Comparison of ENCODE assay signal across 8 cellular contexts in the genomic region with DNA sequence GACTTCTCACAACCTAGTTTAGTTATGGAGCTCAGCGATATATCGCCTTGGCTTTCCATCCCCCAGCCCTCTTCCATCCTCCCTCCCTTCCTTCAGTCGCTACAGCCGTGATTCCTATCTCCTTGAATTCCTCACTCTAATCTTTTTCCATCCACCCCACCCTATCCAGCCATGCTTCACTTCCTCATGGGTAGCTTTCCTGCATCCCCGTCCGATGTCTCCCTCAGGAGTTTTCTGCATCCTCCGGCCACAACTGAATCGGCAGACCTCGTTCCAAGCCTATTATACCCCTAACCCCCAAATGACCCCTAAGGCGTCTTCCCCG. TPM values are rescaled to one million over a fixed set of nuclear protein-coding genes. Genes with fewer than 3 reads are reported as not detected.
DNase-seq lines count a peak whose midpoint lies in the region; ATAC-seq and TF ChIP-seq lines count a peak whose summit lies in the region.

No MANE protein-coding gene starts in this region.

- H3K27ac ChIP-seq in Karpas-422 (ENCODE audit: low read length) (peak overlapping the region; percentile 53), colonic mucosa (peak overlapping the region; percentile 76), muscle layer of colon (ENCODE audit: low read depth, low read length) (peak overlapping the region; percentile 71)

- TF ChIP-seq CTCF in colonic mucosa (IDR thresholded peaks at IDR 0.05) (no peak), GM13976 (IDR thresholded peaks at IDR 0.05; ENCODE audit: borderline replicate concordance, control extremely low read depth, extremely low read depth, insufficient read depth, missing control alignments) (no peak)

- H3K4me1 ChIP-seq in Karpas-422 (ENCODE audit: low read length) = peaks cover 7% of the 10 kb centered on the region
- no peaks in the 10 kb centered on the region for H3K4me1 ChIP-seq in colonic mucosa
- H3K4me1 ChIP-seq in muscle layer of colon (ENCODE audit: insufficient read depth, low read length) = peaks cover 6% of the 10 kb centered on the region

- ATAC-seq in GM18870 (IDR thresholded peaks at IDR 0.05; ENCODE audit: unreplicated experiment) (peak; percentile 3), GM18520 (IDR thresholded peaks at IDR 0.05; ENCODE audit: unreplicated experiment) (no peak)

- H3K36me3 ChIP-seq in Karpas-422 (ENCODE audit: insufficient read depth, low read length) (no peaks in the 10 kb centered on the region), colonic mucosa (no peaks in the 10 kb centered on the region), muscle layer of colon (ENCODE audit: insufficient read depth, low read length) (no peaks in the 10 kb centered on the region)

- H3K79me2 ChIP-seq in Karpas-422 (ENCODE audit: low read length) = peaks cover 29% of the 10 kb centered on the region

- intact Hi-C loops in colonic mucosa (cut with DNase I) = no loop called here

- peak; percentile 39 for DNase-seq in Karpas-422
- no peak for DNase-seq in colonic mucosa
- DNase-seq in cerebellar cortex (ENCODE audit: low spot score) = no peak
- no peak for DNase-seq in GM13976 (ENCODE audit: low spot score)
- DNase-seq in occipital lobe (lab: John Stamatoyannopoulos, UW) = no peak

- in situ Hi-C loops in GM13976 (cut with MboI; ENCODE audit: low sequenced_read_pairs, unreplicated experiment) = no loop called here

- H3K9me3 ChIP-seq in Karpas-422 (ENCODE audit: low read length) (no peaks in the 10 kb centered on the region; the same call in 1 of the 2 replicates), colonic mucosa (no peaks in the 10 kb centered on the region), muscle layer of colon (ENCODE audit: low read length) (no peaks in the 10 kb centered on the region)

- no peak overlapping the region for H2AFZ ChIP-seq in Karpas-422 (ENCODE audit: low read length)

- H3K27me3 ChIP-seq in Karpas-422 (ENCODE audit: low read length) (no peaks in the 10 kb centered on the region), colonic mucosa (no peaks in the 10 kb centered on the region), muscle layer of colon (ENCODE audit: control insufficient read depth in 1 of 2, insufficient read depth in 2 of 2, low read length in 2 of 2) (no peaks in the 10 kb centered on the region)

- peak overlapping the region; percentile 69 for H3K4me2 ChIP-seq in Karpas-422 (ENCODE audit: low read depth, low read length, poor library complexity, severe bottlenecking)

- H3K9ac ChIP-seq in Karpas-422 (ENCODE audit: low read length) (peak overlapping the region; percentile 71), colonic mucosa (ENCODE audit: low read depth in 2 of 2, low read length in 2 of 2) (peak overlapping the region; percentile 53), muscle layer of colon (ENCODE audit: low read length) (peak overlapping the region; percentile 78)

- H3K4me3 ChIP-seq in Karpas-422 (ENCODE audit: low read length) (peak overlapping the region; percentile 73), colonic mucosa (peak overlapping the region; percentile 47), muscle layer of colon (ENCODE audit: low read depth in 1 of 2, low read length in 2 of 2) (peak overlapping the region; percentile 16 to 84)

- H4K20me1 ChIP-seq in Karpas-422 (ENCODE audit: insufficient read depth, low read depth, low read length) = no peaks in the 10 kb centered on the region

- no peaks in the 10 kb centered on the region for H3K9me2 ChIP-seq in Karpas-422 (replicated peaks; ENCODE audit: insufficient read depth, low read length)

RNA-seq across cellular contexts. Expression of a gene that starts 0.4 kb away (rescaled TPM):
- 18.9 and 38.3 TPM in 2 replicates for total RNA-seq in Karpas-422 (2014; rRNA removed; shearing (Covaris generic); ENCODE audit: low replicate concordance)
- total RNA-seq in colonic mucosa = 10 to 100 TPM; 62.1 to 76.8 TPM
- total RNA-seq in occipital lobe = 72.4 TPM

RNA-seq across cellular contexts. Expression of a gene that starts 28.0 kb away (rescaled TPM):
- 4.5 and 9.5 TPM in 2 replicates for total RNA-seq in Karpas-422 (2014; rRNA removed; shearing (Covaris generic); ENCODE audit: low replicate concordance)
- total RNA-seq in colonic mucosa (10 to 100 TPM; 23.4 to 47.4 TPM), occipital lobe (5.8 TPM)

RNA-seq across cellular contexts. Expression of a gene that starts 38.9 kb away (rescaled TPM):
- total RNA-seq in Karpas-422 (2014; rRNA removed; shearing (Covaris generic); ENCODE audit: low replicate concordance) = 0.36 TPM in 1 of 2 replicates, not detected in the other
- total RNA-seq in colonic mucosa (not detected), occipital lobe (not detected)

RNA-seq across cellular contexts. Expression of a gene that starts 43.7 kb away (rescaled TPM):
- total RNA-seq in Karpas-422 (2014; rRNA removed; shearing (Covaris generic); ENCODE audit: low replicate concordance) = 4.3 and 9.1 TPM in 2 replicates
- total RNA-seq in colonic mucosa (10 to 100 TPM; 46.0 to 61.0 TPM), occipital lobe (not detected)

RNA-seq across cellular contexts. Expression of a gene that starts 50.7 kb away (rescaled TPM):
- total RNA-seq in Karpas-422 (2014; rRNA removed; shearing (Covaris generic); ENCODE audit: low replicate concordance) = 32.7 and 35.2 TPM in 2 replicates
- total RNA-seq in colonic mucosa = 10 to 100 TPM; 35.1 to 39.7 TPM
- total RNA-seq in occipital lobe = 24.6 TPM
